8 cellular contexts compared by ENCODE assay signal in genomic region chr3:196609343-196609775, GRCh38. TPM values are rescaled to one million over a fixed set of nuclear protein-coding genes. Genes with fewer than 3 reads are reported as not detected.
DNase-seq lines count a peak whose midpoint lies in the region; ATAC-seq and TF ChIP-seq lines count a peak whose summit lies in the region.

No MANE protein-coding gene starts in this region.

- ATAC-seq in GM18861 (IDR thresholded peaks at IDR 0.05; ENCODE audit: unreplicated experiment) (peak; percentile 60), HG03460 (IDR thresholded peaks at IDR 0.05; ENCODE audit: unreplicated experiment) (peak; percentile 88)

- POLR2A ChIA-PET in AG04449 (lab: Yijun Ruan, JAX), result no interaction called here

- no peak overlapping the region for H3K4me3 ChIP-seq in AG04449 (ENCODE audit: low read depth, low read length)

- CTCF ChIA-PET in AG04449 (lab: Yijun Ruan, JAX), result interaction anchor here (0.6 to 14.4 kb wide), 38 partner anchors 8 to 362 kb away, joined by 3 to 421 read pairs (median 5); partner anchors contain the start of gene PIGZ

- DNase-seq in AG04449 (ENCODE audit: low read depth, low spot score) (no peak), NCI-H526 treated with DMSO at 0.1 percent for 48 hours (lab: John Stamatoyannopoulos, UW) (peak; percentile 52), cerebellum (ENCODE audit: low spot score) (peak; percentile 31), left kidney (ENCODE audit: low read depth, low spot score) (peak; percentile 92)
- peak; percentile 97 for DNase-seq in activated CD4-positive, alpha-beta T cell treated with anti-CD3 and anti-CD28 coated beads for 48 hours
- DNase-seq in stimulated activated CD4-positive, alpha-beta T cell treated with anti-CD3 and anti-CD28 coated beads, Interleukin-4, amount 100 ng/mL, for 4 hours, result peak; percentile 91 to 95

- peak; percentile 92 for TF ChIP-seq CTCF in AG04449 (IDR thresholded peaks at IDR 0.05; ENCODE audit: insufficient read depth, low read length, missing control alignments)

RNA-seq across cellular contexts. Expression of gene NRROS, which starts 30.1 kb away (rescaled TPM):
- total RNA-seq in cerebellum, result 1.9 TPM

RNA-seq across cellular contexts. Expression of gene FBXO45, which starts 40.9 kb away (rescaled TPM):
- total RNA-seq in cerebellum, result 25.7 TPM

RNA-seq across cellular contexts. Expression of gene WDR53, which starts 41.0 kb away (rescaled TPM):
- 4.5 TPM for total RNA-seq in cerebellum
